8 cellular contexts compared by ENCODE assay signal in genomic region chr2:7118606-7119503, GRCh38.
DNase-seq lines count a peak whose midpoint lies in the region; ATAC-seq and TF ChIP-seq lines count a peak whose summit lies in the region.

No MANE protein-coding gene starts in this region.

- no peaks in the 10 kb centered on the region for H3K79me2 ChIP-seq in smooth muscle cell (ENCODE audit: low read depth)

- WGBS in smooth muscle cell (ENCODE audit: low lambda C conversion rate) = 62% methylated on average over 9 of the region's 9 CpGs

- POLR2A ChIA-PET in BJ (lab: Charles Lee) = no interaction called here

- H3K4me1 Mint-ChIP-seq in T-helper 2 cell treated with Interferon-gamma antibody and Interleukin-4, amounts not matched to agents 5 μg/mL and 100 μg/mL, for 36 hours (ENCODE audit: low read depth) = peaks cover 2% of the 10 kb centered on the region
- no peaks in the 10 kb centered on the region for H3K4me1 Mint-ChIP-seq in stimulated activated memory B cell treated with anti-CD40 and anti-IgM and Interleukin-4, amounts not matched to agents 10 μg/mL and 1 μg/mL and 100 μg/mL, for 72 hours

- H3K27me3 Mint-ChIP-seq in T-helper 2 cell treated with Interferon-gamma antibody and Interleukin-4, amounts not matched to agents 5 μg/mL and 100 μg/mL, for 36 hours (ENCODE audit: low read depth) = peaks cover 6% of the 10 kb centered on the region
- H3K27me3 Mint-ChIP-seq in stimulated activated memory B cell treated with anti-CD40 and anti-IgM and Interleukin-4, amounts not matched to agents 10 μg/mL and 1 μg/mL and 100 μg/mL, for 72 hours = peaks cover 10% of the 10 kb centered on the region

- H3K27me3 ChIP-seq in BJ (ENCODE audit: control insufficient read depth, insufficient read depth, low read length) (no peaks in the 10 kb centered on the region), H7 (ENCODE audit: control insufficient read depth, insufficient read depth, low read length) (no peaks in the 10 kb centered on the region), smooth muscle cell (ENCODE audit: low read depth) (peaks cover 17% of the 10 kb centered on the region)

- peak; percentile 55 for TF ChIP-seq CTCF in BJ (IDR thresholded peaks at IDR 0.05; ENCODE audit: insufficient read depth, low read depth, low read length)
- TF ChIP-seq CTCF in fibroblast of pulmonary artery (IDR thresholded peaks at IDR 0.05; ENCODE audit: low read length, missing control alignments) = peak; percentile 49
- peak; percentile 62 for TF ChIP-seq CTCF in smooth muscle cell (IDR thresholded peaks at IDR 0.05; ENCODE audit: borderline replicate concordance, insufficient read depth, poor library complexity, severe bottlenecking)

- no peak overlapping the region for H3K4me3 Mint-ChIP-seq in T-helper 2 cell treated with Interferon-gamma antibody and Interleukin-4, amounts not matched to agents 5 μg/mL and 100 μg/mL, for 36 hours
- H3K4me3 Mint-ChIP-seq in stimulated activated memory B cell treated with anti-CD40 and anti-IgM and Interleukin-4, amounts not matched to agents 10 μg/mL and 1 μg/mL and 100 μg/mL, for 72 hours = no peak overlapping the region

- H3F3A ChIP-seq in smooth muscle cell (ENCODE audit: low read depth) = no peaks in the 10 kb centered on the region

- H3K9me3 Mint-ChIP-seq in T-helper 2 cell treated with Interferon-gamma antibody and Interleukin-4, amounts not matched to agents 5 μg/mL and 100 μg/mL, for 36 hours = peaks cover 7% of the 10 kb centered on the region
- H3K9me3 Mint-ChIP-seq in stimulated activated memory B cell treated with anti-CD40 and anti-IgM and Interleukin-4, amounts not matched to agents 10 μg/mL and 1 μg/mL and 100 μg/mL, for 72 hours = peaks cover 6% of the 10 kb centered on the region

- no peak overlapping the region for H3K4me2 ChIP-seq in smooth muscle cell

- H3K9ac ChIP-seq in smooth muscle cell (ENCODE audit: low read depth) = no peak overlapping the region

- H2AFZ ChIP-seq in smooth muscle cell (ENCODE audit: low read depth) = no peak overlapping the region

- no peak overlapping the region for H3K27ac Mint-ChIP-seq in T-helper 2 cell treated with Interferon-gamma antibody and Interleukin-4, amounts not matched to agents 5 μg/mL and 100 μg/mL, for 36 hours
- H3K27ac Mint-ChIP-seq in stimulated activated memory B cell treated with anti-CD40 and anti-IgM and Interleukin-4, amounts not matched to agents 10 μg/mL and 1 μg/mL and 100 μg/mL, for 72 hours = no peak overlapping the region

- no peak for ATAC-seq in HG03196 (IDR thresholded peaks at IDR 0.05; ENCODE audit: unreplicated experiment)
- no peak for ATAC-seq in stimulated activated memory B cell treated with anti-CD40 and anti-IgM and Interleukin-4, amounts not matched to agents 10 μg/mL and 1 μg/mL and 100 μg/mL, for 72 hours

- H3K4me3 ChIP-seq in BJ (ENCODE audit: low read depth, low read length) = no peak overlapping the region
- H3K4me3 ChIP-seq in H7 (ENCODE audit: insufficient read depth, low read depth, low read length) = no peak overlapping the region
- H3K4me3 ChIP-seq in fibroblast of pulmonary artery (replicated peaks; ENCODE audit: low read depth, low read length) = no peak overlapping the region
- no peak overlapping the region for H3K4me3 ChIP-seq in smooth muscle cell

- no peaks in the 10 kb centered on the region for H3K4me1 ChIP-seq in smooth muscle cell (ENCODE audit: low read depth)

- H3K36me3 ChIP-seq in BJ (ENCODE audit: control insufficient read depth, insufficient read depth, low read length) (no peaks in the 10 kb centered on the region), H7 (replicated peaks; ENCODE audit: control insufficient read depth, insufficient read depth, low read length) (no peaks in the 10 kb centered on the region), smooth muscle cell (ENCODE audit: low read depth) (no peaks in the 10 kb centered on the region)

- CTCF ChIA-PET in BJ (lab: Yijun Ruan, JAX) = interaction anchor here (0.6 to 1.3 kb wide), 4 partner anchors 9 to 749 kb away, joined by 3 to 6 read pairs (median 4); no protein-coding TSS in a partner anchor

- H3K9me3 ChIP-seq in smooth muscle cell (replicated peaks; ENCODE audit: low read depth) = no peaks in the 10 kb centered on the region

- no peak overlapping the region for H3K27ac ChIP-seq in smooth muscle cell (ENCODE audit: low read depth)

- H4K20me1 ChIP-seq in smooth muscle cell (ENCODE audit: low read depth) = no peaks in the 10 kb centered on the region

- peaks cover 2% of the 10 kb centered on the region for H3K36me3 Mint-ChIP-seq in T-helper 2 cell treated with Interferon-gamma antibody and Interleukin-4, amounts not matched to agents 5 μg/mL and 100 μg/mL, for 36 hours (ENCODE audit: low read depth)
- H3K36me3 Mint-ChIP-seq in stimulated activated memory B cell treated with anti-CD40 and anti-IgM and Interleukin-4, amounts not matched to agents 10 μg/mL and 1 μg/mL and 100 μg/mL, for 72 hours = peaks cover 9% of the 10 kb centered on the region

- DNase-seq in BJ (ENCODE audit: low read depth) (no peak), H7 (peak; percentile 58), RPMI8226 (peak; percentile 35), fibroblast of pulmonary artery (ENCODE audit: low read depth) (peak; percentile 31), smooth muscle cell (lab: John Stamatoyannopoulos, UW; ENCODE audit: unreplicated experiment) (no peak)
- DNase-seq in T-helper 2 cell treated with Interferon-gamma antibody and Interleukin-4, amounts not matched to agents 5 μg/mL and 100 μg/mL, for 36 hours (ENCODE audit: low spot score) = no peak

Comparison
In these comparisons a context has a peak if more than half of its experiments do, and no peak if none do; other contexts are left out.
1. DNase-seq: peak in H7 (single experiment), RPMI8226 (single experiment) and fibroblast of pulmonary artery (single experiment); none in BJ (single experiment), smooth muscle cell (single experiment) and T-helper 2 cell treated with Interferon-gamma antibody and Interleukin-4, amounts not matched to agents 5 μg/mL and 100 μg/mL, for 36 hours (single experiment).
2. Peak in every context shown above with its lines, with median percentiles within 50 percentile points of each other: CTCF ChIP-seq.